10 cellular contexts compared by ENCODE assay signal in genomic region chr15:40925863-40926658, GRCh38. TPM values are rescaled to one million over a fixed set of nuclear protein-coding genes. Genes with fewer than 3 reads are reported as not detected.
A peak's percentile ranks its signal among the peaks of the same experiment; 100 is the strongest.
DNase-seq lines count a peak whose midpoint lies in the region; ATAC-seq, FAIRE-seq and TF ChIP-seq lines count a peak whose summit lies in the region.
"Had no signal": no experiment of that assay in that cellular context is flagged by ENCODE, and none has a peak within 500 bp of the region (broad histone marks: within the 10 kb centered on the region; RNA-seq: fewer than 3 reads in every experiment).

No MANE protein-coding gene starts in this region.

- no peak for TF ChIP-seq EP300 in HepG2 (IDR thresholded peaks at IDR 0.05; ENCODE audit: low read depth in 2 of 2, low read length in 2 of 2)
- no peak for TF ChIP-seq EP300 in HepG2 (CRISPR knock-in tag; IDR thresholded peaks at IDR 0.05; ENCODE audit: borderline replicate concordance)
- no peak for TF ChIP-seq EP300 in ovary (IDR thresholded peaks at IDR 0.05)

- H3K27me3 ChIP-seq in ascending aorta (peaks cover 3% of the 10 kb centered on the region), HepG2 (ENCODE audit: control insufficient read depth in 1 of 2, insufficient read depth in 2 of 2, low read length in 2 of 2) (peaks cover 9 to 81% of the 10 kb centered on the region in 2 experiments), ovary (peaks cover 4% of the 10 kb centered on the region)

- H3K9me3 ChIP-seq in ascending aorta (no peaks in the 10 kb centered on the region), HepG2 (ENCODE audit: low read length) (no peaks in the 10 kb centered on the region), ovary (no peaks in the 10 kb centered on the region)

- no peaks in the 10 kb centered on the region for H4K20me1 ChIP-seq in HepG2 (ENCODE audit: insufficient read depth, low read length)

- ATAC-seq in HepG2 (no peak), GM18868 (IDR thresholded peaks at IDR 0.05; ENCODE audit: unreplicated experiment) (no peak)

- no peak for FAIRE-seq in HepG2 (lab: Jason Lieb, UNC)
- FAIRE-seq: GM18507 had no signal

- 30% methylated on average over 16 of the region's 61 CpGs for WGBS in HepG2 (ENCODE audit: low lambda C conversion rate)
- WGBS in urinary bladder = 17% methylated on average over 61 of the region's 61 CpGs
- WGBS in ovary, 3 donors = 8 to 13% (median 9%) methylated on average over 59 to 61 of the region's 61 CpGs
- WGBS in lower leg skin, 2 donors = 16 to 20% methylated on average over 41 to 50 of the region's 61 CpGs

- H3K4me1 ChIP-seq in ascending aorta = peaks cover 28 to 43% of the 10 kb centered on the region in 2 donors
- H3K4me1 ChIP-seq in HepG2 (ENCODE audit: insufficient read depth, low read length) = peaks cover 78% of the 10 kb centered on the region
- peaks cover 2% of the 10 kb centered on the region for H3K4me1 ChIP-seq in urinary bladder (ENCODE audit: insufficient read depth)
- peaks cover 11% of the 10 kb centered on the region for H3K4me1 ChIP-seq in ovary (ENCODE audit: insufficient read depth)

- CTCF ChIA-PET in HepG2 (lab: Yijun Ruan, JAX; ENCODE audit: low intra/inter-chr PET ratio, low total read pairs) = no interaction called here

- no peak overlapping the region for H3K27ac ChIP-seq in ascending aorta
- no peak overlapping the region for H3K27ac ChIP-seq in HepG2 (ENCODE audit: extremely low read length, insufficient read depth, low read length)
- no peak overlapping the region for H3K27ac ChIP-seq in urinary bladder (ENCODE audit: low read depth)
- H3K27ac ChIP-seq in ovary = no peak overlapping the region

- H2AFZ ChIP-seq in HepG2 (ENCODE audit: low read length) = no peak overlapping the region

- no peak for TF ChIP-seq RAD21 in HepG2 (CRISPR knock-in tag; IDR thresholded peaks at IDR 0.05)

- H3K36me3 ChIP-seq in ascending aorta (no peaks in the 10 kb centered on the region), HepG2 (replicated peaks in 1 of 2; ENCODE audit: control insufficient read depth in 1 of 2, insufficient read depth in 2 of 2, low read length in 2 of 2) (no peaks in the 10 kb centered on the region), urinary bladder (ENCODE audit: insufficient read depth) (no peaks in the 10 kb centered on the region), ovary (no peaks in the 10 kb centered on the region)

- TF ChIP-seq CTCF in ascending aorta (IDR thresholded peaks at IDR 0.05) (no peak), HepG2 (CRISPR knock-in tag; IDR thresholded peaks at IDR 0.05) (no peak), ovary (IDR thresholded peaks at IDR 0.05) (no peak), lower leg skin (IDR thresholded peaks at IDR 0.05) (no peak)

- DNase-seq in stimulated activated CD4-positive, alpha-beta T cell treated with anti-CD3 and anti-CD28 coated beads, Interleukin-4, amount 100 ng/mL, for 1 hour = peak; percentile 23
- no peak for DNase-seq in stimulated activated CD4-positive, alpha-beta T cell treated with anti-CD3 and anti-CD28 coated beads, Interleukin-4, amount 100 ng/mL, for 24 hours
- DNase-seq in ascending aorta (ENCODE audit: low spot score in 2 of 2) (no peak), HepG2 (ENCODE audit: low spot score) (no peak), ovary (no peak), lower leg skin (ENCODE audit: low spot score in 2 of 2) (no peak)

- H3K9ac ChIP-seq in HepG2 (ENCODE audit: insufficient read depth, low read depth, low read length) = no peak overlapping the region

- H3K79me2 ChIP-seq in HepG2 (ENCODE audit: insufficient read depth, low read length) = no peaks in the 10 kb centered on the region

- TF ChIP-seq POLR2A in HepG2 (IDR thresholded peaks at IDR 0.05; ENCODE audit: insufficient read depth in 1 of 2, low read depth in 2 of 2, low read length in 2 of 2) = no peak
- TF ChIP-seq POLR2A in ovary (IDR thresholded peaks at IDR 0.05) = no peak
- no peak for TF ChIP-seq POLR2A in lower leg skin (IDR thresholded peaks at IDR 0.05)

- intact Hi-C loops in ascending aorta (cut with DNase I) (no loop called here), HepG2 (cut with micrococcal nuclease; ENCODE audit: unreplicated experiment) (no loop called here), ovary (cut with DNase I) (no loop called here), lower leg skin (cut with DNase I; ENCODE audit: low total_unique reads) (no loop called here)

- in situ Hi-C loops in HepG2 (cut with HindIII; ENCODE audit: extremely low pct_ligation_motif_present, low pct_unique_long_range_greater_than_20kb) = no loop called here

- POLR2A ChIA-PET in HepG2 (lab: Yijun Ruan, JAX) = no interaction called here

- H3K4me2 ChIP-seq in HepG2 (ENCODE audit: low read depth, low read length) = peak overlapping the region; percentile 41; the same call in 1 of the 2 replicates

- no TSS peak for BruUV-seq in HepG2 (replicated peaks; lab: Mats Ljungman, UMichigan)

- H3K4me3 ChIP-seq in ascending aorta (peak overlapping the region; percentile 18 to 51), HepG2 (replicated peaks in 1 of 3; ENCODE audit: insufficient read depth in 1 of 3, low read depth in 2 of 3, low read length in 3 of 3) (peak overlapping the region in 1 of 3 experiments; percentile 36; a peak in 2 of 6 replicates), urinary bladder (ENCODE audit: low read depth, low read length) (peak overlapping the region; percentile 1), ovary (no peak overlapping the region), lower leg skin (ENCODE audit: low read depth, poor library complexity, severe bottlenecking) (no peak overlapping the region)

RNA-seq across cellular contexts. Expression of gene DLL4, which starts 3.1 kb away (rescaled TPM):
- total RNA-seq in ascending aorta (30.2 TPM), HepG2 (2016; rRNA removed; fragmentation: Illumina TruSeq; extraction: Trizol) (0.13 and 0.20 TPM in 2 replicates), urinary bladder (11.8 TPM), ovary (10 to 100 TPM in 1 of 7 donors, 1 to 10 TPM in 6; 2.6 to 10.7 (median 7.9) TPM), lower leg skin (1 to 10 TPM; 4.0 to 8.3 (median 5.1) TPM)
- total RNA-seq in HepG2 (2016; cell fraction: cytosol; rRNA removed; fragmentation: Illumina TruSeq; extraction: Trizol; ENCODE audit: low read depth) = 0.09 and 0.10 TPM in 2 replicates
- 0.07 and 0.19 TPM in 2 replicates for total RNA-seq in HepG2 (2016; cell fraction: insoluble cytoplasmic fraction; rRNA removed; fragmentation: Illumina TruSeq; extraction: Trizol)
- total RNA-seq in HepG2 (2016; cell fraction: membrane; rRNA removed; fragmentation: Illumina TruSeq; extraction: Trizol) = 0.03 and 0.15 TPM in 2 replicates
- total RNA-seq in HepG2 (2016; cell fraction: nucleus; rRNA removed; fragmentation: Illumina TruSeq; extraction: Trizol) = 0.19 TPM in 1 of 2 replicates, not detected in the other
- polyA plus RNA-seq in HepG2 (2011; rRNA removed) (0.25 and 0.27 TPM in 2 replicates), urinary bladder (11.2 TPM), ovary (10 to 100 TPM in 1 of 2 donors, 1 to 10 TPM in 1; 4.1 to 15.7 TPM)
- polyA plus RNA-seq in HepG2 (2011; cell fraction: cytosol; rRNA removed) = 0.13 and 0.24 TPM in 2 replicates
- 0.50 and 0.61 TPM in 2 replicates for polyA plus RNA-seq in HepG2 (2011; cell fraction: nucleus; rRNA removed)
- polyA plus RNA-seq in HepG2 (2012) = 0.13 and 0.43 TPM in 2 replicates
- 0.07 TPM in 1 of 2 replicates, not detected in the other for polyA plus RNA-seq in HepG2 (2016; cell fraction: cytosol; fragmentation: Illumina TruSeq; extraction: Trizol; ENCODE audit: low read depth)
- polyA plus RNA-seq in HepG2 (2016; cell fraction: insoluble cytoplasmic fraction; fragmentation: Illumina TruSeq; extraction: Trizol; ENCODE audit: low read depth) = 0.13 and 0.19 TPM in 2 replicates
- 0.06 and 0.08 TPM in 2 replicates for polyA plus RNA-seq in HepG2 (2016; cell fraction: membrane; fragmentation: Illumina TruSeq; extraction: Trizol; ENCODE audit: low read depth)
- polyA plus RNA-seq in HepG2 (2016; cell fraction: nucleus; fragmentation: Illumina TruSeq; extraction: Trizol; ENCODE audit: insufficient read depth, low read depth) = 0.34 and 0.39 TPM in 2 replicates
- 0.98 and 7.6 TPM in 2 replicates for polyA minus RNA-seq in HepG2 (2011; rRNA and poly(A)+ RNA removed; ENCODE audit: low replicate concordance)
- 0.35 and 0.59 TPM in 2 replicates for polyA minus RNA-seq in HepG2 (2011; cell fraction: cytosol; rRNA and poly(A)+ RNA removed)
- 0.12 and 0.26 TPM in 2 replicates for polyA minus RNA-seq in HepG2 (2011; cell fraction: nucleus; rRNA and poly(A)+ RNA removed)
- total RNA-seq: mononuclear cell had no signal

RNA-seq across cellular contexts. Expression of gene CHAC1, which starts 27.2 kb away (rescaled TPM):
- total RNA-seq in ascending aorta (28.5 TPM), HepG2 (2016; rRNA removed; fragmentation: Illumina TruSeq; extraction: Trizol) (not detected in 2 replicates), urinary bladder (0.42 TPM), ovary (100 to 1,000 TPM in 1 of 7 donors, 10 to 100 TPM in 2, 1 to 10 TPM in 2, under 1 TPM in 2; 0.50 to 146 (median 2.6) TPM), lower leg skin (10 to 100 TPM in 1 of 4 donors, 1 to 10 TPM in 1, under 1 TPM in 1, not detected in 1; 0.81 to 13.6 (median 4.4) TPM)
- not detected in 2 replicates for total RNA-seq in HepG2 (2016; cell fraction: cytosol; rRNA removed; fragmentation: Illumina TruSeq; extraction: Trizol; ENCODE audit: low read depth)
- not detected in 2 replicates for total RNA-seq in HepG2 (2016; cell fraction: insoluble cytoplasmic fraction; rRNA removed; fragmentation: Illumina TruSeq; extraction: Trizol)
- total RNA-seq in HepG2 (2016; cell fraction: membrane; rRNA removed; fragmentation: Illumina TruSeq; extraction: Trizol) = 0.15 TPM in 1 of 2 replicates, not detected in the other
- not detected in 2 replicates for total RNA-seq in HepG2 (2016; cell fraction: nucleus; rRNA removed; fragmentation: Illumina TruSeq; extraction: Trizol)
- polyA plus RNA-seq in HepG2 (2011; rRNA removed) (0.44 and 0.46 TPM in 2 replicates), urinary bladder (1.8 TPM), ovary (1 to 10 TPM in 1 of 2 donors, under 1 TPM in 1; 0.18 to 1.0 TPM)
- 0.41 and 0.63 TPM in 2 replicates for polyA plus RNA-seq in HepG2 (2011; cell fraction: cytosol; rRNA removed)
- polyA plus RNA-seq in HepG2 (2011; cell fraction: nucleus; rRNA removed) = 0.21 and 0.48 TPM in 2 replicates
- 0.39 TPM in 1 of 2 replicates, not detected in the other for polyA plus RNA-seq in HepG2 (2012)
- polyA plus RNA-seq in HepG2 (2016; cell fraction: cytosol; fragmentation: Illumina TruSeq; extraction: Trizol; ENCODE audit: low read depth) = not detected in 2 replicates
- polyA plus RNA-seq in HepG2 (2016; cell fraction: insoluble cytoplasmic fraction; fragmentation: Illumina TruSeq; extraction: Trizol; ENCODE audit: low read depth) = not detected in 2 replicates
- not detected in 2 replicates for polyA plus RNA-seq in HepG2 (2016; cell fraction: membrane; fragmentation: Illumina TruSeq; extraction: Trizol; ENCODE audit: low read depth)
- not detected in 2 replicates for polyA plus RNA-seq in HepG2 (2016; cell fraction: nucleus; fragmentation: Illumina TruSeq; extraction: Trizol; ENCODE audit: insufficient read depth, low read depth)
- 0.58 and 21.7 TPM in 2 replicates for polyA minus RNA-seq in HepG2 (2011; rRNA and poly(A)+ RNA removed; ENCODE audit: low replicate concordance)
- polyA minus RNA-seq in HepG2 (2011; cell fraction: cytosol; rRNA and poly(A)+ RNA removed) = 1.1 and 2.0 TPM in 2 replicates
- polyA minus RNA-seq in HepG2 (2011; cell fraction: nucleus; rRNA and poly(A)+ RNA removed) = 0.39 and 0.62 TPM in 2 replicates

RNA-seq across cellular contexts. Expression of gene VPS18, which starts 31.8 kb away (rescaled TPM):
- total RNA-seq in ascending aorta = 51.8 TPM
- total RNA-seq in HepG2 (2016; rRNA removed; fragmentation: Illumina TruSeq; extraction: Trizol) = 15.8 and 17.0 TPM in 2 replicates
- total RNA-seq in HepG2 (2016; cell fraction: cytosol; rRNA removed; fragmentation: Illumina TruSeq; extraction: Trizol; ENCODE audit: low read depth) = 1.2 and 1.9 TPM in 2 replicates
- 14.9 and 16.0 TPM in 2 replicates for total RNA-seq in HepG2 (2016; cell fraction: insoluble cytoplasmic fraction; rRNA removed; fragmentation: Illumina TruSeq; extraction: Trizol)
- 3.9 and 4.3 TPM in 2 replicates for total RNA-seq in HepG2 (2016; cell fraction: membrane; rRNA removed; fragmentation: Illumina TruSeq; extraction: Trizol)
- 9.9 and 11.2 TPM in 2 replicates for total RNA-seq in HepG2 (2016; cell fraction: nucleus; rRNA removed; fragmentation: Illumina TruSeq; extraction: Trizol)
- 5.8 and 7.4 TPM in 2 replicates for polyA plus RNA-seq in HepG2 (2011; rRNA removed)
- 6.0 and 7.5 TPM in 2 replicates for polyA plus RNA-seq in HepG2 (2011; cell fraction: cytosol; rRNA removed)
- polyA plus RNA-seq in HepG2 (2011; cell fraction: nucleus; rRNA removed) = 9.2 and 9.4 TPM in 2 replicates
- polyA plus RNA-seq in HepG2 (2012) = 5.0 and 5.3 TPM in 2 replicates
- 0.57 and 0.62 TPM in 2 replicates for polyA plus RNA-seq in HepG2 (2016; cell fraction: cytosol; fragmentation: Illumina TruSeq; extraction: Trizol; ENCODE audit: low read depth)
- polyA plus RNA-seq in HepG2 (2016; cell fraction: insoluble cytoplasmic fraction; fragmentation: Illumina TruSeq; extraction: Trizol; ENCODE audit: low read depth) = 9.1 and 10.3 TPM in 2 replicates
- 1.1 and 1.8 TPM in 2 replicates for polyA plus RNA-seq in HepG2 (2016; cell fraction: membrane; fragmentation: Illumina TruSeq; extraction: Trizol; ENCODE audit: low read depth)
- 13.2 and 13.9 TPM in 2 replicates for polyA plus RNA-seq in HepG2 (2016; cell fraction: nucleus; fragmentation: Illumina TruSeq; extraction: Trizol; ENCODE audit: insufficient read depth, low read depth)
- polyA minus RNA-seq in HepG2 (2011; rRNA and poly(A)+ RNA removed; ENCODE audit: low replicate concordance) = 42.6 and 112 TPM in 2 replicates
- polyA minus RNA-seq in HepG2 (2011; cell fraction: cytosol; rRNA and poly(A)+ RNA removed) = 11.8 and 12.4 TPM in 2 replicates
- 9.3 and 9.8 TPM in 2 replicates for polyA minus RNA-seq in HepG2 (2011; cell fraction: nucleus; rRNA and poly(A)+ RNA removed)
- total RNA-seq in urinary bladder = 15.1 TPM
- 19.3 TPM for polyA plus RNA-seq in urinary bladder
- total RNA-seq in ovary = 10 to 100 TPM; 12.3 to 26.3 (median 21.8) TPM
- polyA plus RNA-seq in ovary = 1 to 10 TPM; 8.0 to 8.2 TPM
- total RNA-seq in lower leg skin = 10 to 100 TPM; 15.4 to 29.9 (median 25.7) TPM

RNA-seq across cellular contexts. Expression of gene RHOV, which starts 52.0 kb away (rescaled TPM):
- total RNA-seq in ascending aorta (not detected), HepG2 (2016; rRNA removed; fragmentation: Illumina TruSeq; extraction: Trizol) (0.15 and 0.18 TPM in 2 replicates), urinary bladder (9.3 TPM), ovary (1 to 10 TPM in 1 of 7 donors, under 1 TPM in 3, not detected in 3; 0.22 to 3.4 (median 0.33) TPM), lower leg skin (100 to 1,000 TPM in 1 of 4 donors, 10 to 100 TPM in 3; 78.5 to 111 (median 95.9) TPM)
- not detected in 2 replicates for total RNA-seq in HepG2 (2016; cell fraction: cytosol; rRNA removed; fragmentation: Illumina TruSeq; extraction: Trizol; ENCODE audit: low read depth)
- total RNA-seq in HepG2 (2016; cell fraction: insoluble cytoplasmic fraction; rRNA removed; fragmentation: Illumina TruSeq; extraction: Trizol) = 0.15 TPM in 1 of 2 replicates, not detected in the other
- 0.09 and 0.10 TPM in 2 replicates for total RNA-seq in HepG2 (2016; cell fraction: membrane; rRNA removed; fragmentation: Illumina TruSeq; extraction: Trizol)
- total RNA-seq in HepG2 (2016; cell fraction: nucleus; rRNA removed; fragmentation: Illumina TruSeq; extraction: Trizol) = not detected in 2 replicates
- polyA plus RNA-seq in HepG2 (2011; rRNA removed) (0.07 and 0.17 TPM in 2 replicates), urinary bladder (4.0 TPM), ovary (under 1 TPM; 0.07 to 0.13 TPM)
- 0.08 and 0.09 TPM in 2 replicates for polyA plus RNA-seq in HepG2 (2011; cell fraction: cytosol; rRNA removed)
- polyA plus RNA-seq in HepG2 (2011; cell fraction: nucleus; rRNA removed) = not detected in 2 replicates
- not detected in 2 replicates for polyA plus RNA-seq in HepG2 (2012)
- 0.07 TPM in 1 of 2 replicates, not detected in the other for polyA plus RNA-seq in HepG2 (2016; cell fraction: cytosol; fragmentation: Illumina TruSeq; extraction: Trizol; ENCODE audit: low read depth)
- polyA plus RNA-seq in HepG2 (2016; cell fraction: insoluble cytoplasmic fraction; fragmentation: Illumina TruSeq; extraction: Trizol; ENCODE audit: low read depth) = 0.17 and 0.19 TPM in 2 replicates
- polyA plus RNA-seq in HepG2 (2016; cell fraction: membrane; fragmentation: Illumina TruSeq; extraction: Trizol; ENCODE audit: low read depth) = 0.10 TPM in 1 of 2 replicates, not detected in the other
- polyA plus RNA-seq in HepG2 (2016; cell fraction: nucleus; fragmentation: Illumina TruSeq; extraction: Trizol; ENCODE audit: insufficient read depth, low read depth) = 0.27 and 0.37 TPM in 2 replicates
- polyA minus RNA-seq in HepG2 (2011; rRNA and poly(A)+ RNA removed; ENCODE audit: low replicate concordance) = 43.4 TPM in 1 of 2 replicates, not detected in the other
- 0.40 and 0.70 TPM in 2 replicates for polyA minus RNA-seq in HepG2 (2011; cell fraction: cytosol; rRNA and poly(A)+ RNA removed)
- polyA minus RNA-seq in HepG2 (2011; cell fraction: nucleus; rRNA and poly(A)+ RNA removed) = not detected in 2 replicates
- total RNA-seq: mononuclear cell had no signal

Comparison
In these comparisons a context has a peak if more than half of its experiments do, and no peak if none do; other contexts are left out.
1. H3K4me3 ChIP-seq: peak in ascending aorta (2 of 2) and urinary bladder (single experiment); none in ovary (single experiment) and lower leg skin (single experiment).